In genomic region chr1:229461032-229461668, GRCh38 we compare ENCODE assay signal across 11 cellular contexts. TPM values are rescaled to one million over a fixed set of nuclear protein-coding genes. Genes with fewer than 3 reads are reported as not detected.
"Had no signal": no experiment of that assay in that cellular context is flagged by ENCODE, and none has a peak within 500 bp of the region (broad histone marks: within the 10 kb centered on the region; RNA-seq: fewer than 3 reads in every experiment).

No MANE protein-coding gene starts in this region.

- ATAC-seq: activated naive CD8-positive, alpha-beta T cell treated with anti-CD3 and anti-CD28 coated beads, Interleukin-2, amount 50 U/mL, for 24 hours had no signal

- H3K27ac ChIP-seq: breast epithelium had no signal

- H3K4me1 ChIP-seq: breast epithelium had no signal

- H3K9me3 Mint-ChIP-seq: activated naive CD8-positive, alpha-beta T cell treated with anti-CD3 and anti-CD28 coated beads, Interleukin-2, amount 50 U/mL, for 24 hours; neural crest cell; stimulated activated naive CD8-positive, alpha-beta T cell treated with anti-CD3 and anti-CD28 coated beads, Interleukin-15, Interleukin-2, amounts not matched to agents 100 ng/mL and 50 ng/mL, for 24 hours had no signal

- H3K27ac Mint-ChIP-seq: activated naive CD8-positive, alpha-beta T cell treated with anti-CD3 and anti-CD28 coated beads, Interleukin-2, amount 50 U/mL, for 24 hours; stimulated activated naive CD8-positive, alpha-beta T cell treated with anti-CD3 and anti-CD28 coated beads, Interleukin-15, Interleukin-2, amounts not matched to agents 100 ng/mL and 50 ng/mL, for 24 hours had no signal

- H3K9me3 ChIP-seq: breast epithelium had no signal

- H3K4me3 ChIP-seq: breast epithelium, lung, smooth muscle cell had no signal

- H3K27me3 ChIP-seq: breast epithelium had no signal

- DNase-seq: activated naive CD4-positive, alpha-beta T cell treated with Interleukin-2 at 50 U/mL for 16 hours; activated naive CD8-positive, alpha-beta T cell treated with anti-CD3 and anti-CD28 coated beads, Interleukin-2, amount 50 U/mL, for 24 hours; aorta had no signal

RNA-seq across cellular contexts. Expression of gene ACTA1, which starts 27.3 kb away (rescaled TPM):
- total RNA-seq: activated CD8-positive, alpha-beta memory T cell treated with anti-CD3 and anti-CD28 coated beads for 36 hours; glomerular endothelial cell; osteocyte had no signal
